ENCODE assay signal across 8 cellular contexts in the genomic region with DNA sequence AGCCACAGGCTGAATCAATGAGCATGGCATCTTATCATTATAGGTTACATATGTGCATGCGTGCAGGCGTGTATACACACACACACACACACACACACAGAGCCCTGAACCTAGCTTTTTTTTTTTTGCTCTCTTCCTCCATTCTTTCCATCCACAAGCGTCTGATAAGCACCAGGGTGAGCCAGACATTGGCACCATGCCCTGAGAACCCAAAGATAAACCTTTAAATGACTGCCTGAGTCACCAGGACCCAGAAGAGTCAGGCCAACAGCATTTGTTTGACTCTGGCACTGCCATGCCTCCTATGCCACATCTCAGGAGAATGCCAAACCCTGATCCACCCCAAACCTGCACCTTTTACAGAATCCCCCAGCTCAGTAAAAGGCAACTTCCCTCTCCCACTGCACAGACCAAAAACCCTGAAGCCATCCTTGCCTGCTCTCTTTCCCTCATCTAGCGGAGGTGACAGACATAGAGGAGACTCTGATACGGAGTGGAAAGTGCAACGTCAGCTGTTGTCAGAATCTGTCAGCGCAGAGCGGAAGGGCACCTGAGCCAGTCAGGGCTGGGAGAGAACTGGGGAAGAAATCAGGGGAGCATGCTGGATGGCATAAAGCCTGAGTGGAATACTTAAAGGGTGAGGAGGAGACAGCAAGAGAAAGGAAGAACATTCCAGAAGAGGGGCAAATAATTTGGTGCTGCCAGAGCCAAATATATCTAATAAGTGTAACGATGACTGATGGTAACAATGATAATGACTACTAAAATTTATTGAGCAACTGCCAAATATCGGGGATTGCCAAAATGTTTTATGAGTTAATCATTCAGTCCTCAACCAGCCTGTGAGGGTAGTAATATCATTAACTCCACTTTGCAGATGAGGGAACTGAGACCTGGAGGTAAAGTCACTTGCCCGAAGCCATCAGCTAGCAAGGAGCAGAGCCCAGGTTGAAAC. TPM values are rescaled to one million over a fixed set of nuclear protein-coding genes. Genes with fewer than 3 reads are reported as not detected.
A peak's percentile ranks its signal among the peaks of the same experiment; 100 is the strongest.
DNase-seq lines count a peak whose midpoint lies in the region; ATAC-seq and TF ChIP-seq lines count a peak whose summit lies in the region.

No MANE protein-coding gene starts in this region.

- H3K27ac Mint-ChIP-seq in CD14-positive monocyte: peak overlapping the region in 2 of 7 donors; percentile 26 to 66

- ATAC-seq in left ventricle myocardium superior (peak; percentile 65), GM21737 (IDR thresholded peaks at IDR 0.05; ENCODE audit: unreplicated experiment) (no peak)

- peaks cover 0 to 6% (median 0%) of the 10 kb centered on the region in 7 donors for H3K9me3 Mint-ChIP-seq in CD14-positive monocyte

- DNase-seq in CD14-positive monocyte (ENCODE audit: low spot score) (no peak), NCI-H2107 (lab: John Stamatoyannopoulos, UW) (peak; percentile 5), left ventricle myocardium superior (peak; percentile 68), inferior parietal cortex (ENCODE audit: extremely low spot score) (no peak), C1 segment of cervical spinal cord (lab: John Stamatoyannopoulos, UW) (no peak)
- DNase-seq in activated T-cell treated with anti-CD3 and anti-CD28 coated beads, Interleukin-2, amount 50 U/mL, for 48 hours: peak; percentile 55 to 56
- peak; percentile 52 for DNase-seq in stimulated activated CD4-positive, alpha-beta T cell treated with anti-CD3 and anti-CD28 coated beads, Interleukin-4, amount 100 ng/mL, for 1 hour

- H3K4me3 Mint-ChIP-seq in CD14-positive monocyte: peak overlapping the region; percentile 18 to 96

- peaks cover 49 to 52% of the 10 kb centered on the region in 2 donors for H3K36me3 Mint-ChIP-seq in CD14-positive monocyte

- H3K4me1 Mint-ChIP-seq in CD14-positive monocyte: peaks cover 53% of the 10 kb centered on the region

- H3K27me3 Mint-ChIP-seq in CD14-positive monocyte (ENCODE audit: low read depth in 3 of 3): peaks cover 1 to 7% (median 6%) of the 10 kb centered on the region in 3 donors

- intact Hi-C loops in CD14-positive monocyte (cut with micrococcal nuclease) (loop anchor here in 1 of 2 donors (10.0 kb wide), 1 partner anchor 865 kb away; a partner anchor contains a TSS), left ventricle myocardium superior (cut with micrococcal nuclease) (no loop called here)

- no peak for TF ChIP-seq CTCF in CD14-positive monocyte (IDR thresholded peaks at IDR 0.05)

RNA-seq across cellular contexts. Expression of a gene that starts 3.2 kb away (rescaled TPM):
- 10 to 100 TPM; 16.7 to 37.8 TPM for polyA plus RNA-seq in CD14-positive monocyte
- 13.8 TPM for total RNA-seq in left ventricle myocardium superior

Comparison
In these comparisons a context has a peak if more than half of its experiments do, and no peak if none do; other contexts are left out.
1. DNase-seq: peak in NCI-H2107 (single experiment), activated T-cell treated with anti-CD3 and anti-CD28 coated beads, Interleukin-2, amount 50 U/mL, for 48 hours (2 of 2), left ventricle myocardium superior (single experiment) and stimulated activated CD4-positive, alpha-beta T cell treated with anti-CD3 and anti-CD28 coated beads, Interleukin-4, amount 100 ng/mL, for 1 hour (single experiment); none in CD14-positive monocyte (single experiment), inferior parietal cortex (single experiment) and C1 segment of cervical spinal cord (0 of 14).